Comparison of ENCODE assay signal across 15 cellular contexts in genomic region chr17:27158390-27158789, GRCh38.
"Had no signal": no experiment of that assay in that cellular context is flagged by ENCODE, and none has a peak within 500 bp of the region (broad histone marks: within the 10 kb centered on the region; RNA-seq: fewer than 3 reads in every experiment).

No MANE protein-coding gene starts in this region.

- DNase-seq: activated CD4-positive, alpha-beta T cell treated with anti-CD3 and anti-CD28 coated beads, Interleukin-2, amount 50 U/mL, for 1 hour; activated gamma-delta T cell treated with Interleukin-2 at 50 U/mL for 16 hours; activated naive CD8-positive, alpha-beta T cell treated with anti-CD3 and anti-CD28 coated beads, Interleukin-2, amount 10 ng/mL, durations not matched to agents 7 days and 5 days; activated T-cell treated with anti-CD3 and anti-CD28 coated beads, Interleukin-2, amount 50 U/mL, for 72 hours; anterior cingulate cortex; immature natural killer cell; left colon; natural killer cell; nucleus accumbens; stimulated activated CD4-positive, alpha-beta T cell treated with anti-CD3 and anti-CD28 coated beads, Interleukin-2, amount 100 ng/mL, for 24 hours; stimulated activated naive CD4-positive, alpha-beta T cell treated with Interleukin-2 at 50 U/mL for 16 hours; trophoblast cell had no signal

- H3K9me3 Mint-ChIP-seq: activated T-cell treated with anti-CD3 and anti-CD28 coated beads, Interleukin-2, amount 50 U/mL, for 72 hours; natural killer cell; T-helper 1 cell treated with Interleukin-12 subunit alpha and Interleukin-12 subunit beta and Interleukin-4 antibody, amounts not matched to agents 30 μg/mL and 1 μg/mL, for 36 hours had no signal

- H3K4me1 Mint-ChIP-seq: activated naive CD8-positive, alpha-beta T cell treated with anti-CD3 and anti-CD28 coated beads, Interleukin-2, amount 10 ng/mL, durations not matched to agents 7 days and 5 days; immature natural killer cell; natural killer cell had no signal

- H3K36me3 Mint-ChIP-seq: activated naive CD8-positive, alpha-beta T cell treated with anti-CD3 and anti-CD28 coated beads, Interleukin-2, amount 10 ng/mL, durations not matched to agents 7 days and 5 days; natural killer cell had no signal

- ATAC-seq: activated T-cell treated with anti-CD3 and anti-CD28 coated beads, Interleukin-2, amount 50 U/mL, for 72 hours; esophagus mucosa; left colon; natural killer cell; sciatic nerve had no signal

- H3K27ac Mint-ChIP-seq: activated naive CD8-positive, alpha-beta T cell treated with anti-CD3 and anti-CD28 coated beads, Interleukin-2, amount 10 ng/mL, durations not matched to agents 7 days and 5 days; activated T-cell treated with anti-CD3 and anti-CD28 coated beads, Interleukin-2, amount 50 U/mL, for 72 hours; immature natural killer cell; natural killer cell; T-helper 1 cell treated with Interleukin-12 subunit alpha and Interleukin-12 subunit beta and Interleukin-4 antibody, amounts not matched to agents 30 μg/mL and 1 μg/mL, for 36 hours had no signal

- H3K4me3 Mint-ChIP-seq: activated naive CD8-positive, alpha-beta T cell treated with anti-CD3 and anti-CD28 coated beads, Interleukin-2, amount 10 ng/mL, durations not matched to agents 7 days and 5 days; activated T-cell treated with anti-CD3 and anti-CD28 coated beads, Interleukin-2, amount 50 U/mL, for 72 hours; immature natural killer cell; natural killer cell; T-helper 1 cell treated with Interleukin-12 subunit alpha and Interleukin-12 subunit beta and Interleukin-4 antibody, amounts not matched to agents 30 μg/mL and 1 μg/mL, for 36 hours had no signal

- H3K27me3 Mint-ChIP-seq: activated naive CD8-positive, alpha-beta T cell treated with anti-CD3 and anti-CD28 coated beads, Interleukin-2, amount 10 ng/mL, durations not matched to agents 7 days and 5 days had no signal
